ENCODE assay signal across 8 cellular contexts in the genomic region with DNA sequence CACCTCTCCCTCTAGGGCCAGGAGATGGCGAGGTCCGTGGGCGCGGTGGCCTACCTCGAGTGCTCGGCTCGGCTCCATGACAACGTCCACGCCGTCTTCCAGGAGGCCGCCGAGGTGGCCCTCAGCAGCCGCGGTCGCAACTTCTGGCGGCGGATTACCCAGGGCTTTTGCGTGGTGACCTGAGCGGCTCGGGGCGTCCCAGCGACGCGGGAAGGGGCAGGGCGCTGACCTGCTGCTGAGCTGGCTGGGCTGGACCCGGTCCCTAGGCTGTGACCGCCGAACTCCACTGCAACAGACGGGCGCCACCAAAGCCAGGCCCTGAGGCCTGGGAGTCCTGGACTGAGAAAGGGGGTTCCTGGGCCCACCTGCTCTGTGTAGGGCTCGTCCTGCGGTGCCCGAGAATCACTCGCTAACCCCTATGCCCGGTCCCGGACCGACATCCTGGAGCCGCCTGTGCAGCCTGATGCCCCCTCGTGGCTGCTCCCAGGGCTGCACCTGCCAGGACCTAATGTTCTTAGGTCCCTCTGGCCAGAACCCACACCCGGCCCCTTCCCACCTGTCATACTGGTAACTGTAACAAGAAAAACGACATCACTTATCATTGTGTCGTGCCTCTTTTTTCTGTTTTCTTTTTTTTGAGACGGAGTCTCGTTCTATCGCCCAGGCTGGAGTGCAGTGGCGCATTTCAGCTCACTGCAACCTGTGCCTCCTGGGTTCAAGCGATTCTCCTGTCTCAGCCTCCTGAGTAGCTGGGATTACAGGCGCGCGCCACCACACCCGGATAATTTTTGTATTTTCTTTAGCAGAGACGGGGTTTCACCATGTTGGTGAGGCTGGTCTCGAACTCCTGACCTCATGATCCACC. TPM values are rescaled to one million over a fixed set of nuclear protein-coding genes. Genes with fewer than 3 reads are reported as not detected.
DNase-seq lines count a peak whose midpoint lies in the region; ATAC-seq and TF ChIP-seq lines count a peak whose summit lies in the region.

No MANE protein-coding gene starts in this region.

- TF ChIP-seq CTCF in OCI-LY3 (IDR thresholded peaks at IDR 0.05; ENCODE audit: low read depth, low read length): peak; percentile 47
- peak; percentile 65 for TF ChIP-seq CTCF in fibroblast of mammary gland (conservative IDR thresholded peaks at IDR 0.05; ENCODE audit: control insufficient read depth, insufficient read depth, low read depth, low read length)
- TF ChIP-seq CTCF in neural crest cell (conservative IDR thresholded peaks at IDR 0.05): peak; percentile 80

- no peaks in the 10 kb centered on the region for H3K27me3 Mint-ChIP-seq in neural crest cell (ENCODE audit: low read depth)

- no peak overlapping the region for H3K4me2 ChIP-seq in OCI-LY3 (ENCODE audit: low read length)

- no peaks in the 10 kb centered on the region for H4K20me1 ChIP-seq in OCI-LY3 (ENCODE audit: insufficient read depth, low read length)

- H2AFZ ChIP-seq in OCI-LY3 (ENCODE audit: low read depth, low read length): no peak overlapping the region

- H3K4me1 ChIP-seq in OCI-LY3 (ENCODE audit: low read length): peaks cover 19% of the 10 kb centered on the region

- H3K4me3 Mint-ChIP-seq in neural crest cell: no peak overlapping the region

- peak; percentile 89 for ATAC-seq in stimulated activated naive CD8-positive, alpha-beta T cell treated with anti-CD3 and anti-CD28 coated beads, Interleukin-15, Interleukin-2, amounts not matched to agents 100 U/mL and 50 U/mL, for 24 hours
- ATAC-seq in GM21515 (IDR thresholded peaks at IDR 0.05; ENCODE audit: unreplicated experiment): no peak

- no peaks in the 10 kb centered on the region for H3K4me1 Mint-ChIP-seq in neural crest cell

- no peak overlapping the region for H3K27ac Mint-ChIP-seq in neural crest cell (ENCODE audit: unreplicated experiment)

- no peak overlapping the region for H3K27ac ChIP-seq in OCI-LY3 (ENCODE audit: low read length)

- peaks cover 6% of the 10 kb centered on the region for H3K36me3 ChIP-seq in OCI-LY3 (replicated peaks; ENCODE audit: low read depth, low read length)

- no peak overlapping the region for H3K9ac ChIP-seq in OCI-LY3 (ENCODE audit: low read length)

- no peak overlapping the region for H3K4me3 ChIP-seq in OCI-LY3 (ENCODE audit: low read length)
- H3K4me3 ChIP-seq in fibroblast of mammary gland (ENCODE audit: control insufficient read depth, low read depth, low read length): no peak overlapping the region

- no peaks in the 10 kb centered on the region for H3K9me3 ChIP-seq in OCI-LY3 (ENCODE audit: insufficient read depth, low read length)

- no peaks in the 10 kb centered on the region for H3K27me3 ChIP-seq in OCI-LY3 (ENCODE audit: low read depth, low read length)

- H3K9me3 Mint-ChIP-seq in neural crest cell: no peaks in the 10 kb centered on the region

- no peaks in the 10 kb centered on the region for H3K36me3 Mint-ChIP-seq in neural crest cell (ENCODE audit: low read depth)

- DNase-seq in DMS 273 (lab: John Stamatoyannopoulos, UW; ENCODE audit: unreplicated experiment) (peak; percentile 64), DMS 273 treated with DMSO at 0.1 percent for 48 hours (lab: John Stamatoyannopoulos, UW) (no peak), fibroblast of mammary gland (ENCODE audit: low read depth) (peak; percentile 36), neural crest cell (ENCODE audit: low read depth, low spot score) (peak; percentile 64)
- peak; percentile 83 to 88 for DNase-seq in activated T-cell treated with anti-CD3 and anti-CD28 coated beads, Interleukin-2, amount 50 U/mL, for 48 hours
- peak; percentile 83 for DNase-seq in stimulated activated naive CD8-positive, alpha-beta T cell treated with anti-CD3 and anti-CD28 coated beads, Interleukin-15, Interleukin-2, amounts not matched to agents 100 U/mL and 50 U/mL, for 24 hours

- no peaks in the 10 kb centered on the region for H3K79me2 ChIP-seq in OCI-LY3 (ENCODE audit: low read length)

RNA-seq across cellular contexts. Expression of gene RHOD, which starts 15.0 kb away (rescaled TPM):
- total RNA-seq in neural crest cell: 1.7 and 2.1 TPM in 2 replicates

RNA-seq across cellular contexts. Expression of gene KDM2A, which starts 47.4 kb away (rescaled TPM):
- total RNA-seq in neural crest cell: 67.4 and 69.3 TPM in 2 replicates

RNA-seq across cellular contexts. Expression of gene SYT12, which starts 48.7 kb away (rescaled TPM):
- 0.44 and 0.48 TPM in 2 replicates for total RNA-seq in neural crest cell
